Comparison of ENCODE assay signal across 1 cellular context in genomic region chr17:82020874-82021727, GRCh38.
TF ChIP-seq lines count a peak whose summit lies in the region.

No MANE protein-coding gene starts in this region.

TF ChIP-seq in HepG2, 621 proteins besides CTCF, POLR2A, EP300 and RAD21 (continued from another document and continues in another):
- peak; percentile 70; the same call in 1 of the 2 replicates for TF ChIP-seq ZNF318 (CRISPR knock-in tag; IDR thresholded peaks at IDR 0.05)
- peak; percentile 72; the same call in 1 of the 2 replicates for TF ChIP-seq ZFP37 (CRISPR knock-in tag; IDR thresholded peaks at IDR 0.05; ENCODE audit: borderline replicate concordance)
- TF ChIP-seq ZBTB46 (CRISPR knock-in tag; IDR thresholded peaks at IDR 0.05; ENCODE audit: borderline replicate concordance): peak; percentile 73; the same call in 1 of the 2 replicates
- TF ChIP-seq ZNF503 (CRISPR knock-in tag; IDR thresholded peaks at IDR 0.05): peak; percentile 54; the same call in 1 of the 2 replicates
- TF ChIP-seq TCF7L2 (IDR thresholded peaks at IDR 0.05; ENCODE audit: low read depth, low read length): no peak
- TF ChIP-seq MED13 (CRISPR knock-in tag; IDR thresholded peaks at IDR 0.05): peak; percentile 82
- TF ChIP-seq FOXM1 (CRISPR knock-in tag; IDR thresholded peaks at IDR 0.05): 0 out of 2 replicates have a peak, but pooled peaks have one; percentile 36
- no peak for TF ChIP-seq MATR3 (CRISPR knock-in tag; IDR thresholded peaks at IDR 0.05)
- TF ChIP-seq HIC2 (CRISPR knock-in tag; IDR thresholded peaks at IDR 0.05; ENCODE audit: low read depth): peak; percentile 77
- peak; percentile 29; the same call in 1 of the 2 replicates for TF ChIP-seq FOXP4 (CRISPR knock-in tag; IDR thresholded peaks at IDR 0.05)
- TF ChIP-seq ZFP36L2 (CRISPR knock-in tag; IDR thresholded peaks at IDR 0.05): no peak
- TF ChIP-seq ZFAT (CRISPR knock-in tag; conservative IDR thresholded peaks at IDR 0.05): 0 out of 2 replicates have a peak, but pooled peaks have one; percentile 53
- TF ChIP-seq HOXA5 (CRISPR knock-in tag; IDR thresholded peaks at IDR 0.05): peak; percentile 93
- 0 out of 2 replicates have a peak, but pooled peaks have one; percentile 89 for TF ChIP-seq E2F2 (CRISPR knock-in tag; IDR thresholded peaks at IDR 0.05; ENCODE audit: borderline replicate concordance)
- TF ChIP-seq AGO2 (optimal IDR thresholded peaks at IDR 0.05; ENCODE audit: low read depth, low read length): peak; percentile 82
- TF ChIP-seq MIER2 (CRISPR knock-in tag; IDR thresholded peaks at IDR 0.05): no peak; the same call in 1 of the 2 replicates
- peak; percentile 88 for TF ChIP-seq ZNF768 (CRISPR knock-in tag; IDR thresholded peaks at IDR 0.05)
- no peak for TF ChIP-seq ZBTB40 (IDR thresholded peaks at IDR 0.05)
- TF ChIP-seq ZBTB40 (CRISPR knock-in tag; IDR thresholded peaks at IDR 0.05): peak; percentile 39; the same call in 1 of the 2 replicates
- no peak for TF ChIP-seq NR2F1 (CRISPR knock-in tag; IDR thresholded peaks at IDR 0.05)
- TF ChIP-seq RFXAP (CRISPR knock-in tag; IDR thresholded peaks at IDR 0.05; ENCODE audit: borderline replicate concordance): peak; percentile 81
- peak; percentile 84; the same call in 1 of the 2 replicates for TF ChIP-seq ZFP90 (CRISPR knock-in tag; IDR thresholded peaks at IDR 0.05; ENCODE audit: borderline replicate concordance)
